In genomic region chr7:8125680-8126444, GRCh38 we compare ENCODE assay signal across 1 cellular context.
TF ChIP-seq lines count a peak whose summit lies in the region.

No MANE protein-coding gene starts in this region.

TF ChIP-seq in GM12878, 131 proteins besides CTCF, POLR2A, EP300 and RAD21 (continued from another document):
- TF ChIP-seq SRF (IDR thresholded peaks at IDR 0.05; ENCODE audit: low read depth in 2 of 2, low read length in 2 of 2), result 0 out of 4 replicates have a peak, but pooled peaks of 1 of the 2 experiments have one; percentile 52
- TF ChIP-seq ZBED1 (IDR thresholded peaks at IDR 0.05; ENCODE audit: borderline replicate concordance), result peak; percentile 69
- peak; percentile 71; the same call in 1 of the 2 replicates for TF ChIP-seq PAX8 (IDR thresholded peaks at IDR 0.05)
- 0 out of 2 replicates have a peak, but pooled peaks have one; percentile 21 for TF ChIP-seq TCF3 (IDR thresholded peaks at IDR 0.05; ENCODE audit: borderline replicate concordance, insufficient read depth, low read depth, low read length)
- peak; percentile 36; the same call in 1 of the 2 replicates for TF ChIP-seq ZNF24 (IDR thresholded peaks at IDR 0.05)
- peak; percentile 28; the same call in 1 of the 2 replicates for TF ChIP-seq PRDM15 (CRISPR knock-in tag; IDR thresholded peaks at IDR 0.05)
- TF ChIP-seq CHD4 (IDR thresholded peaks at IDR 0.05), result no peak
- TF ChIP-seq ZNF687 (IDR thresholded peaks at IDR 0.05), result peak; percentile 100
- TF ChIP-seq CREM (IDR thresholded peaks at IDR 0.05; ENCODE audit: low read depth), result peak; percentile 43; the same call in 1 of the 2 replicates
- peak; percentile 94 for TF ChIP-seq ZNF592 (IDR thresholded peaks at IDR 0.05)
- TF ChIP-seq MEF2A (IDR thresholded peaks at IDR 0.05; ENCODE audit: insufficient read depth, low read depth, low read length), result no peak
- peak; percentile 70; the same call in 1 of the 2 replicates for TF ChIP-seq SMARCA5 (IDR thresholded peaks at IDR 0.05)
- TF ChIP-seq YBX1 (IDR thresholded peaks at IDR 0.05), result no peak
- TF ChIP-seq NR2F1 (conservative IDR thresholded peaks at IDR 0.05), result 0 out of 2 replicates have a peak, but pooled peaks have one; percentile 46
- 0 out of 2 replicates have a peak, but pooled peaks have one; percentile 85 for TF ChIP-seq WRNIP1 (IDR thresholded peaks at IDR 0.05; ENCODE audit: borderline replicate concordance, low read depth, low read length)
- TF ChIP-seq SP1 (IDR thresholded peaks at IDR 0.05; ENCODE audit: low read depth, low read length), result no peak
- TF ChIP-seq NR2C2 (IDR thresholded peaks at IDR 0.05; ENCODE audit: borderline replicate concordance, control insufficient read depth, insufficient read length, low read depth), result no peak
- peak; percentile 30; the same call in 1 of the 2 replicates for TF ChIP-seq BACH1 (IDR thresholded peaks at IDR 0.05; ENCODE audit: borderline replicate concordance)
- TF ChIP-seq MEF2B (IDR thresholded peaks at IDR 0.05; ENCODE audit: partially characterized antibody, poor library complexity, severe bottlenecking), result peak; percentile 91
- no peak for TF ChIP-seq RB1 (IDR thresholded peaks at IDR 0.05; ENCODE audit: borderline replicate concordance)
- TF ChIP-seq POLR2AphosphoS5 (IDR thresholded peaks at IDR 0.05; ENCODE audit: low read length), result peak; percentile 64
- peak; percentile 87 for TF ChIP-seq EED (IDR thresholded peaks at IDR 0.05; ENCODE audit: low read depth)
- TF ChIP-seq FOS (IDR thresholded peaks at IDR 0.05; ENCODE audit: borderline replicate concordance, extremely low read depth, insufficient read length), result no peak
- no peak for TF ChIP-seq STAT3 (IDR thresholded peaks at IDR 0.05; ENCODE audit: low read depth, low read length)
- peak; percentile 9 for TF ChIP-seq CHD2 (IDR thresholded peaks at IDR 0.05; ENCODE audit: borderline replicate concordance, low read depth, low read length)
- peak; percentile 82 for TF ChIP-seq PBX3 (IDR thresholded peaks at IDR 0.05; ENCODE audit: insufficient replicate concordance, low read depth, low read length)
- peak; percentile 3; the same call in 1 of the 2 replicates for TF ChIP-seq BMI1 (IDR thresholded peaks at IDR 0.05; ENCODE audit: borderline replicate concordance)
- TF ChIP-seq KAT2A (conservative IDR thresholded peaks at IDR 0.05; ENCODE audit: control insufficient read depth, low read depth, low read length), result no peak
